ENCODE assay signal across 11 cellular contexts in genomic region chr1:157652859-157653493, GRCh38. TPM values are rescaled to one million over a fixed set of nuclear protein-coding genes. Genes with fewer than 3 reads are reported as not detected.
A peak's percentile ranks its signal among the peaks of the same experiment; 100 is the strongest.
DNase-seq lines count a peak whose midpoint lies in the region; ATAC-seq and TF ChIP-seq lines count a peak whose summit lies in the region.
"Had no signal": no experiment of that assay in that cellular context is flagged by ENCODE, and none has a peak within 500 bp of the region (broad histone marks: within the 10 kb centered on the region; RNA-seq: fewer than 3 reads in every experiment).

No MANE protein-coding gene starts in this region.

- H3K9me3 ChIP-seq in T-helper 17 cell (ENCODE audit: control insufficient read depth, low read length, poor library complexity, severe bottlenecking): no peaks in the 10 kb centered on the region
- H3K9me3 ChIP-seq: Caco-2, pancreas had no signal

- H3K36me3 Mint-ChIP-seq in T-helper 17 cell (ENCODE audit: low read depth): no peaks in the 10 kb centered on the region

- DNase-seq in GM13976 (ENCODE audit: low spot score): peak; percentile 54
- no peak for DNase-seq in T-helper 17 cell
- DNase-seq in NCI-H2171 treated with DMSO at 0.1 percent for 48 hours (lab: John Stamatoyannopoulos, UW): no peak
- DNase-seq in NCI-H748 treated with DMSO at 0.1 percent for 48 hours (lab: John Stamatoyannopoulos, UW): no peak
- no peak for DNase-seq in stimulated activated CD4-positive, alpha-beta T cell treated with anti-CD3 and anti-CD28 coated beads, Interleukin-4, amount 100 ng/mL, for 1 hour
- DNase-seq in stimulated activated naive CD8-positive, alpha-beta T cell treated with anti-CD3 and anti-CD28 coated beads, Interleukin-15, Interleukin-2, amounts not matched to agents 100 U/mL and 50 U/mL, for 24 hours: no peak
- DNase-seq: Caco-2, IMR-90, pancreas had no signal

- H3K27ac Mint-ChIP-seq in T-helper 17 cell: no peak overlapping the region

- H3K27me3 Mint-ChIP-seq in T-helper 17 cell: peaks cover 25% of the 10 kb centered on the region

- in situ Hi-C loops in GM13976 (cut with MboI; ENCODE audit: low sequenced_read_pairs, unreplicated experiment): no loop called here

- H3K4me1 Mint-ChIP-seq in T-helper 17 cell: no peaks in the 10 kb centered on the region

- H3K4me3 Mint-ChIP-seq in T-helper 17 cell: peak overlapping the region; percentile 13

- TF ChIP-seq CTCF in GM13976 (IDR thresholded peaks at IDR 0.05; ENCODE audit: borderline replicate concordance, control extremely low read depth, extremely low read depth, insufficient read depth, missing control alignments): no peak

- ATAC-seq in GM21447 (IDR thresholded peaks at IDR 0.05; ENCODE audit: unreplicated experiment) (peak; percentile 95), HG03354 (IDR thresholded peaks at IDR 0.05; ENCODE audit: poor library complexity, severe bottlenecking, unreplicated experiment) (peak; percentile 99), T-helper 17 cell (peak; percentile 47)
- no peak for ATAC-seq in stimulated activated naive CD8-positive, alpha-beta T cell treated with anti-CD3 and anti-CD28 coated beads, Interleukin-15, Interleukin-2, amounts not matched to agents 100 U/mL and 50 U/mL, for 24 hours

RNA-seq across cellular contexts. Expression of gene FCRL3, which starts 47.6 kb away (rescaled TPM):
- 1 to 10 TPM; 3.4 to 8.8 TPM for total RNA-seq in T-helper 17 cell
- total RNA-seq: Caco-2, IMR-90 had no signal

RNA-seq across cellular contexts. Expression of gene FCRL4, which starts 55.1 kb away (rescaled TPM):
- total RNA-seq in T-helper 17 cell: not detected
- total RNA-seq: Caco-2, IMR-90, pancreas had no signal
